1 cellular context compared by ENCODE assay signal in the genomic region with DNA sequence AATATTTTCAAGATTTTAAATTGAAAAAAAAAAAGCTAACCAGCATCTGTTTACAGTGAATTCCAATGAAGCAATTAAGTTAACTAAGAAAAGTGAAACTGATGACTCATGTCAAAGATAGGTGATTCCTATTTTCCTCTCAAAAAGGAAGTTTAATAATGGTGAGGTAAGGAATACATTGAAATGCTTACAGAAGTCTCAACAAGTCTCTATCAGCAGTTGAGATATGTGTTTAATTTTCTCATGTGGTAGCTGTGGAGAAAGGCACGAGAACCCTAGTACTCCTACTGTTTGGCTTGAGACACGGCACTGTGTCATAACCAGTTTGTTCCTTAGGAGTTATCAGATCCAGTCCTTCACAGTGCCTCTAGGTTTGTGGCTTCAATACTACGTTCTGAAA.
TF ChIP-seq lines count a peak whose summit lies in the region.

No MANE protein-coding gene starts in this region.

TF ChIP-seq in WTC11, 78 proteins besides CTCF, POLR2A, EP300 and RAD21 (continued from another document):
- TF ChIP-seq, protein P1, sequence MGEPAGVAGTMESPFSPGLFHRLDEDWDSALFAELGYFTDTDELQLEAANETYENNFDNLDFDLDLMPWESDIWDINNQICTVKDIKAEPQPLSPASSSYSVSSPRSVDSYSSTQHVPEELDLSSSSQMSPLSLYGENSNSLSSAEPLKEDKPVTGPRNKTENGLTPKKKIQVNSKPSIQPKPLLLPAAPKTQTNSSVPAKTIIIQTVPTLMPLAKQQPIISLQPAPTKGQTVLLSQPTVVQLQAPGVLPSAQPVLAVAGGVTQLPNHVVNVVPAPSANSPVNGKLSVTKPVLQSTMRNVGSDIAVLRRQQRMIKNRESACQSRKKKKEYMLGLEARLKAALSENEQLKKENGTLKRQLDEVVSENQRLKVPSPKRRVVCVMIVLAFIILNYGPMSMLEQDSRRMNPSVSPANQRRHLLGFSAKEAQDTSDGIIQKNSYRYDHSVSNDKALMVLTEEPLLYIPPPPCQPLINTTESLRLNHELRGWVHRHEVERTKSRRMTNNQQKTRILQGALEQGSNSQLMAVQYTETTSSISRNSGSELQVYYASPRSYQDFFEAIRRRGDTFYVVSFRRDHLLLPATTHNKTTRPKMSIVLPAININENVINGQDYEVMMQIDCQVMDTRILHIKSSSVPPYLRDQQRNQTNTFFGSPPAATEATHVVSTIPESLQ (CRISPR knock-in tag; IDR thresholded peaks at IDR 0.05) = no peak
- TF ChIP-seq NFYB (CRISPR knock-in tag; conservative IDR thresholded peaks at IDR 0.05; ENCODE audit: low read depth) (no peak), RORB (CRISPR knock-in tag; IDR thresholded peaks at IDR 0.05) (no peak), IRF2 (CRISPR knock-in tag; IDR thresholded peaks at IDR 0.05; ENCODE audit: borderline replicate concordance, low read depth) (no peak), NFATC4 (CRISPR knock-in tag; IDR thresholded peaks at IDR 0.05) (no peak), ZNF416 (CRISPR knock-in tag; IDR thresholded peaks at IDR 0.05) (no peak), KAT7 (CRISPR knock-in tag; IDR thresholded peaks at IDR 0.05; ENCODE audit: borderline replicate concordance) (no peak), NR2C2 (CRISPR knock-in tag; IDR thresholded peaks at IDR 0.05) (no peak), SP1 (CRISPR knock-in tag; conservative IDR thresholded peaks at IDR 0.05) (no peak)
- TF ChIP-seq, protein P2, sequence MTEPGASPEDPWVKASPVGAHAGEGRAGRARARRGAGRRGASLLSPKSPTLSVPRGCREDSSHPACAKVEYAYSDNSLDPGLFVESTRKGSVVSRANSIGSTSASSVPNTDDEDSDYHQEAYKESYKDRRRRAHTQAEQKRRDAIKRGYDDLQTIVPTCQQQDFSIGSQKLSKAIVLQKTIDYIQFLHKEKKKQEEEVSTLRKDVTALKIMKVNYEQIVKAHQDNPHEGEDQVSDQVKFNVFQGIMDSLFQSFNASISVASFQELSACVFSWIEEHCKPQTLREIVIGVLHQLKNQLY (CRISPR knock-in tag; IDR thresholded peaks at IDR 0.05) = no peak
- TF ChIP-seq, protein P3, sequence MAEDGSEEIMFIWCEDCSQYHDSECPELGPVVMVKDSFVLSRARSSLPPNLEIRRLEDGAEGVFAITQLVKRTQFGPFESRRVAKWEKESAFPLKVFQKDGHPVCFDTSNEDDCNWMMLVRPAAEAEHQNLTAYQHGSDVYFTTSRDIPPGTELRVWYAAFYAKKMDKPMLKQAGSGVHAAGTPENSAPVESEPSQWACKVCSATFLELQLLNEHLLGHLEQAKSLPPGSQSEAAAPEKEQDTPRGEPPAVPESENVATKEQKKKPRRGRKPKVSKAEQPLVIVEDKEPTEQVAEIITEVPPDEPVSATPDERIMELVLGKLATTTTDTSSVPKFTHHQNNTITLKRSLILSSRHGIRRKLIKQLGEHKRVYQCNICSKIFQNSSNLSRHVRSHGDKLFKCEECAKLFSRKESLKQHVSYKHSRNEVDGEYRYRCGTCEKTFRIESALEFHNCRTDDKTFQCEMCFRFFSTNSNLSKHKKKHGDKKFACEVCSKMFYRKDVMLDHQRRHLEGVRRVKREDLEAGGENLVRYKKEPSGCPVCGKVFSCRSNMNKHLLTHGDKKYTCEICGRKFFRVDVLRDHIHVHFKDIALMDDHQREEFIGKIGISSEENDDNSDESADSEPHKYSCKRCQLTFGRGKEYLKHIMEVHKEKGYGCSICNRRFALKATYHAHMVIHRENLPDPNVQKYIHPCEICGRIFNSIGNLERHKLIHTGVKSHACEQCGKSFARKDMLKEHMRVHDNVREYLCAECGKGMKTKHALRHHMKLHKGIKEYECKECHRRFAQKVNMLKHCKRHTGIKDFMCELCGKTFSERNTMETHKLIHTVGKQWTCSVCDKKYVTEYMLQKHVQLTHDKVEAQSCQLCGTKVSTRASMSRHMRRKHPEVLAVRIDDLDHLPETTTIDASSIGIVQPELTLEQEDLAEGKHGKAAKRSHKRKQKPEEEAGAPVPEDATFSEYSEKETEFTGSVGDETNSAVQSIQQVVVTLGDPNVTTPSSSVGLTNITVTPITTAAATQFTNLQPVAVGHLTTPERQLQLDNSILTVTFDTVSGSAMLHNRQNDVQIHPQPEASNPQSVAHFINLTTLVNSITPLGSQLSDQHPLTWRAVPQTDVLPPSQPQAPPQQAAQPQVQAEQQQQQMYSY (CRISPR knock-in tag; IDR thresholded peaks at IDR 0.05) = no peak
- TF ChIP-seq, protein P4, sequence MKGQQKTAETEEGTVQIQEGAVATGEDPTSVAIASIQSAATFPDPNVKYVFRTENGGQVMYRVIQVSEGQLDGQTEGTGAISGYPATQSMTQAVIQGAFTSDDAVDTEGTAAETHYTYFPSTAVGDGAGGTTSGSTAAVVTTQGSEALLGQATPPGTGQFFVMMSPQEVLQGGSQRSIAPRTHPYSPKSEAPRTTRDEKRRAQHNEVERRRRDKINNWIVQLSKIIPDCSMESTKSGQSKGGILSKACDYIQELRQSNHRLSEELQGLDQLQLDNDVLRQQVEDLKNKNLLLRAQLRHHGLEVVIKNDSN (CRISPR knock-in tag; IDR thresholded peaks at IDR 0.05) = no peak
- TF ChIP-seq, protein P5, sequence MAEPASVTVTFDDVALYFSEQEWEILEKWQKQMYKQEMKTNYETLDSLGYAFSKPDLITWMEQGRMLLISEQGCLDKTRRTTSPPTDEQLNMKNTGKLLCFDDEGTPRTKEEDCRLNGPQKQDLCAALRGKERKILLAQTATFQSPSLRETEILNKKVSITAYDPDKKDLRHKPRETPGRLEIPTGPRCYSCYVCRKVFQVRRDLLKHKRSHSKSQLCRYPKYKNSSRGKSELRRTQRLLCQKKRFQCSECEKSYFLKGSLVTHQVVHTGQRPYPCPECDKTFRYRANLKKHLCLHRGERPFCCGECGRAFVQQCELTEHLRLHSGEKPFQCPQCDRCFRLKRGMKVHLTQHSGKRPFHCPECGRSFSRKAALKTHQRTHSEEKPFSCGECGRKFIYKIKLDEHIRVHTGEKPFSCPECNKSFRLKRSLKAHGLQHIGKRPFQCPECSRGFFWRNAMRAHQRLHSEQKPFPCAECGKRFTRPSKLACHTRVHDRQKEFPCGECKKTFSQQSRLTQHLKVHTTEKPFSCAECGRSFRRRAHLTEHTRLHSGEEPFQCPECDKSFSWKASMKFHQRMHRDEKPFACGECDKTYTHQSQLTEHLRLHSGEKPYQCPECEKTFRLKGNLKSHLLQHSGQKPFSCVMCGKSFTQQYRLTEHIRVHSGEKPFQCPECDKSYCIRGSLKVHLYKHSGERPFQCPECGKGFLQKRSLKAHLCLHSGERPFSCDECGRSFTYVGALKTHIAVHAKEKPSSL (CRISPR knock-in tag; conservative IDR thresholded peaks at IDR 0.05) = no peak
